Comparison of ENCODE assay signal across 1 cellular context in the genomic region with DNA sequence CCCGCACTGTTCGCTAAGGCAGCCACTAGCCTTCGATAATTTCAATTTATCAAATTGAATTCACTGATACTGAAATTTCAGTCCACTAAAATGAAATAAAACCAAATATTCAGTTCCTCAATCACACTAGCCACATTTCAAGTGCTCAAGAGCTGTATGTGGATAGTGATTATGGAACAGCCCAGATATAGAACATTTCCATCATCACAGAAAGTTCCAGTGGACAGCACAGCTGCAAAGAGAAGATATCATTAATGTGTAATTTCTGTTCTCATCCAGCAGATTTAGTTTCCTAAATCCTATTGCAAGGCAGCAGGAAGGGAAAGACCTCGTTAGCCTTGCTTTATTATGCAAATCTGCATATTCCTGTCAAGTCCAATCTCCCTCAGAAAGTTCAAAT.
TF ChIP-seq lines count a peak whose summit lies in the region.

No MANE protein-coding gene starts in this region.

TF ChIP-seq in SK-N-SH, 30 proteins besides CTCF, POLR2A, EP300 and RAD21 (continued from another document):
- TF ChIP-seq, protein P1, sequence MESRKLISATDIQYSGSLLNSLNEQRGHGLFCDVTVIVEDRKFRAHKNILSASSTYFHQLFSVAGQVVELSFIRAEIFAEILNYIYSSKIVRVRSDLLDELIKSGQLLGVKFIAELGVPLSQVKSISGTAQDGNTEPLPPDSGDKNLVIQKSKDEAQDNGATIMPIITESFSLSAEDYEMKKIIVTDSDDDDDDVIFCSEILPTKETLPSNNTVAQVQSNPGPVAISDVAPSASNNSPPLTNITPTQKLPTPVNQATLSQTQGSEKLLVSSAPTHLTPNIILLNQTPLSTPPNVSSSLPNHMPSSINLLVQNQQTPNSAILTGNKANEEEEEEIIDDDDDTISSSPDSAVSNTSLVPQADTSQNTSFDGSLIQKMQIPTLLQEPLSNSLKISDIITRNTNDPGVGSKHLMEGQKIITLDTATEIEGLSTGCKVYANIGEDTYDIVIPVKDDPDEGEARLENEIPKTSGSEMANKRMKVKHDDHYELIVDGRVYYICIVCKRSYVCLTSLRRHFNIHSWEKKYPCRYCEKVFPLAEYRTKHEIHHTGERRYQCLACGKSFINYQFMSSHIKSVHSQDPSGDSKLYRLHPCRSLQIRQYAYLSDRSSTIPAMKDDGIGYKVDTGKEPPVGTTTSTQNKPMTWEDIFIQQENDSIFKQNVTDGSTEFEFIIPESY (IDR thresholded peaks at IDR 0.05; ENCODE audit: borderline replicate concordance, low read depth): no peak
- no peak for TF ChIP-seq ELF1 (IDR thresholded peaks at IDR 0.05)
- TF ChIP-seq FOXM1 (IDR thresholded peaks at IDR 0.05; ENCODE audit: low read depth): no peak
- TF ChIP-seq, protein P2, sequence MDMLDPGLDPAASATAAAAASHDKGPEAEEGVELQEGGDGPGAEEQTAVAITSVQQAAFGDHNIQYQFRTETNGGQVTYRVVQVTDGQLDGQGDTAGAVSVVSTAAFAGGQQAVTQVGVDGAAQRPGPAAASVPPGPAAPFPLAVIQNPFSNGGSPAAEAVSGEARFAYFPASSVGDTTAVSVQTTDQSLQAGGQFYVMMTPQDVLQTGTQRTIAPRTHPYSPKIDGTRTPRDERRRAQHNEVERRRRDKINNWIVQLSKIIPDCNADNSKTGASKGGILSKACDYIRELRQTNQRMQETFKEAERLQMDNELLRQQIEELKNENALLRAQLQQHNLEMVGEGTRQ (IDR thresholded peaks at IDR 0.05; ENCODE audit: borderline replicate concordance, low read depth, low read length): no peak
- TF ChIP-seq MEF2A (IDR thresholded peaks at IDR 0.05; ENCODE audit: borderline replicate concordance, low read depth): no peak
- TF ChIP-seq NFIC (IDR thresholded peaks at IDR 0.05; ENCODE audit: borderline replicate concordance): no peak
- no peak for TF ChIP-seq FOXJ3 (CRISPR knock-in tag; IDR thresholded peaks at IDR 0.05)
- TF ChIP-seq, protein P3, sequence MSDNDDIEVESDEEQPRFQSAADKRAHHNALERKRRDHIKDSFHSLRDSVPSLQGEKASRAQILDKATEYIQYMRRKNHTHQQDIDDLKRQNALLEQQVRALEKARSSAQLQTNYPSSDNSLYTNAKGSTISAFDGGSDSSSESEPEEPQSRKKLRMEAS (IDR thresholded peaks at IDR 0.05; ENCODE audit: low read depth): no peak
- no peak for TF ChIP-seq FOSL2 (IDR thresholded peaks at IDR 0.05; ENCODE audit: borderline replicate concordance, low read depth)
- no peak for TF ChIP-seq MXI1 (IDR thresholded peaks at IDR 0.05; ENCODE audit: low read depth, low read length)
- no peak for TF ChIP-seq SMC3 (IDR thresholded peaks at IDR 0.05; ENCODE audit: low read depth, low read length)
- TF ChIP-seq NRF1 (IDR thresholded peaks at IDR 0.05; ENCODE audit: low read depth, low read length): no peak
- TF ChIP-seq, protein P4, sequence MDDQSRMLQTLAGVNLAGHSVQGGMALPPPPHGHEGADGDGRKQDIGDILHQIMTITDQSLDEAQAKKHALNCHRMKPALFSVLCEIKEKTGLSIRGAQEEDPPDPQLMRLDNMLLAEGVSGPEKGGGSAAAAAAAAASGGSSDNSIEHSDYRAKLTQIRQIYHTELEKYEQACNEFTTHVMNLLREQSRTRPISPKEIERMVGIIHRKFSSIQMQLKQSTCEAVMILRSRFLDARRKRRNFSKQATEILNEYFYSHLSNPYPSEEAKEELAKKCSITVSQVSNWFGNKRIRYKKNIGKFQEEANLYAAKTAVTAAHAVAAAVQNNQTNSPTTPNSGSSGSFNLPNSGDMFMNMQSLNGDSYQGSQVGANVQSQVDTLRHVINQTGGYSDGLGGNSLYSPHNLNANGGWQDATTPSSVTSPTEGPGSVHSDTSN (IDR thresholded peaks at IDR 0.05): no peak
- TF ChIP-seq TAF1 (IDR thresholded peaks at IDR 0.05; ENCODE audit: borderline replicate concordance, low read depth, low read length): no peak
- TF ChIP-seq POLR2AphosphoS5 (IDR thresholded peaks at IDR 0.05; ENCODE audit: low read depth, low read length): no peak
